ENCODE assay signal across 21 cellular contexts in the genomic region with DNA sequence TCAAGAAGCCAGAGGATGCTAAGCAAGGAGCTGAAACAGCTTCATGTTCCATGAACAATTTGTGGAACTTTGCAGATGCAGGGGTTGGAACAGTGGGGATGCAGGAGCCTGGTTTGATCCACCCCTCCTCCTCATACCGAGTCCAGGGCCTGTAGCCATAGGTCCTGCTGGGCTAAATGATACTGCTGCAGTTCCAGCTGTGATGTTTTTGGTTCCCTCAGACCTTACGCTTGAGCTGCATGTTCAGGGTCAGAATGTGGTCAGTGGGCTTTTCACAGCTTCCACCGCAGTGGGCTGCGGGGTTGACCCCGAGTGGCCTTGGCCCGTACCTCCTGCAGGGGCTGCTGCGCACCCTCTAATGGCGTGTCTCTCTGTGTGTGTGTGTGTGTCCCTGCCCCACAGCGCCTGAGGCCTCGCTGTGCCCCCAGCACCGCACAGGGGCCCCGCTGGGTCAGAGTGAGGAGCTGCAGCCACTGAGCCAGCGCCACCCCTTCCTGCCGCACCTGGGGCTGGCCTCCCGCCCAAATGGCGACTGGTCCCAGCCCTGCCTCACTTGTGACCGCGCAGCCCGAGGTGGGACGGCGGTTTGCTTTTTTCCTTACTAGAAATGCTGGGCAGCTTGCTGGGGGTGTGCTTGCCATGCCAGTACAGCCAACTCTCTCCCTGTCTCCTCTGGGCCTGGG. TPM values are rescaled to one million over a fixed set of nuclear protein-coding genes. Genes with fewer than 3 reads are reported as not detected.
DNase-seq lines count a peak whose midpoint lies in the region; ATAC-seq and TF ChIP-seq lines count a peak whose summit lies in the region.
"Had no signal": no experiment of that assay in that cellular context is flagged by ENCODE, and none has a peak within 500 bp of the region (broad histone marks: within the 10 kb centered on the region; RNA-seq: fewer than 3 reads in every experiment).

No MANE protein-coding gene starts in this region.

- H3K4me1 ChIP-seq in neural progenitor cell = peaks cover 25% of the 10 kb centered on the region

- H2AFZ ChIP-seq in neural progenitor cell (replicated peaks) = no peak overlapping the region
- H2AFZ ChIP-seq: PC-9 had no signal

- H3K27me3 Mint-ChIP-seq in neural progenitor cell (ENCODE audit: insufficient read depth, low read depth) = peaks cover 2% of the 10 kb centered on the region

- peaks cover 26% of the 10 kb centered on the region for H3K36me3 Mint-ChIP-seq in neural progenitor cell
- H3K36me3 Mint-ChIP-seq: immature natural killer cell had no signal

- H4K20me1 ChIP-seq in neural progenitor cell (ENCODE audit: low read depth) = peaks cover 74% of the 10 kb centered on the region

- ATAC-seq in SK-N-SH treated with all-trans-retinoic acid at 6 μM for 48 hours = no peak

- peaks cover 65% of the 10 kb centered on the region for H3K4me1 Mint-ChIP-seq in neural progenitor cell

- peaks cover 10% of the 10 kb centered on the region for H3F3A ChIP-seq in neural progenitor cell (ENCODE audit: low read depth)

- DNase-seq in H7 = peak; percentile 67
- no peak for DNase-seq in neural progenitor cell (ENCODE audit: low spot score)
- DNase-seq in activated CD4-positive, alpha-beta T cell treated with anti-CD3 and anti-CD28 coated beads for 1 hour = no peak
- DNase-seq in ecto neural progenitor cell (ENCODE audit: low spot score) = no peak
- DNase-seq: activated CD8-positive, alpha-beta memory T cell treated with anti-CD3 and anti-CD28 coated beads, Interleukin-2, amount 50 U/mL, for 48 hours; activated naive CD4-positive, alpha-beta T cell; AML-193; aorta; heart left ventricle; NCI-H1436 treated with DMSO at 0.1 percent for 48 hours; NCI-H2171; PC-9; small intestine; stimulated activated CD4-positive, alpha-beta T cell treated with anti-CD3 and anti-CD28 coated beads, Interleukin-4, amount 100 ng/mL, for 4 hours had no signal

- no peak overlapping the region for H3K4me2 ChIP-seq in neural progenitor cell
- H3K4me2 ChIP-seq: PC-9 had no signal

- no peaks in the 10 kb centered on the region for H3K9me3 ChIP-seq in neural progenitor cell (ENCODE audit: low read depth)
- H3K9me3 ChIP-seq: heart left ventricle, SJSA1 had no signal

- TF ChIP-seq CTCF in VCaP (conservative IDR thresholded peaks at IDR 0.05) = no peak
- no peak for TF ChIP-seq CTCF in neural progenitor cell (IDR thresholded peaks at IDR 0.05)

- peaks cover 38% of the 10 kb centered on the region for H3K79me2 ChIP-seq in neural progenitor cell (ENCODE audit: low read depth)

- peak overlapping the region; percentile 57 for H3K4me3 Mint-ChIP-seq in neural progenitor cell
- H3K4me3 Mint-ChIP-seq: activated CD4-positive, alpha-beta T cell treated with anti-CD3 and anti-CD28 coated beads for 36 hours had no signal

- no peak overlapping the region for H3K27ac Mint-ChIP-seq in neural progenitor cell
- H3K27ac Mint-ChIP-seq: activated CD4-positive, alpha-beta T cell treated with anti-CD3 and anti-CD28 coated beads for 36 hours had no signal

- H3K9me3 Mint-ChIP-seq in neural progenitor cell = no peaks in the 10 kb centered on the region
- H3K9me3 Mint-ChIP-seq: immature natural killer cell, naive B cell had no signal

- peak overlapping the region; percentile 32; the same call in 1 of the 2 replicates for H3K27ac ChIP-seq in VCaP
- H3K27ac ChIP-seq in cingulate gyrus (ENCODE audit: low read depth, low read length) = peak overlapping the region; percentile 70
- no peak overlapping the region for H3K27ac ChIP-seq in neural progenitor cell
- H3K27ac ChIP-seq: PC-9, SJSA1 had no signal

- H3K36me3 ChIP-seq in H7 (replicated peaks; ENCODE audit: control insufficient read depth, insufficient read depth, low read length) (peaks cover 2% of the 10 kb centered on the region), neural progenitor cell (no peaks in the 10 kb centered on the region)

- no peaks in the 10 kb centered on the region for H3K27me3 ChIP-seq in H7 (ENCODE audit: control insufficient read depth, insufficient read depth, low read length)
- H3K27me3 ChIP-seq in neural progenitor cell = no peaks in the 10 kb centered on the region
- H3K27me3 ChIP-seq: SJSA1 had no signal

- no peak overlapping the region for H3K4me3 ChIP-seq in H7 (ENCODE audit: insufficient read depth, low read depth, low read length)
- no peak overlapping the region for H3K4me3 ChIP-seq in neural progenitor cell
- H3K4me3 ChIP-seq: heart left ventricle, PC-9, SJSA1 had no signal

- peak overlapping the region; percentile 32 for H3K9ac ChIP-seq in neural progenitor cell

TF ChIP-seq in SK-N-SH treated with all-trans-retinoic acid at 6 μM for 48 hours, 23 proteins besides CTCF, POLR2A, EP300 and RAD21:
- TF ChIP-seq ZFP30 (CRISPR knock-in tag; IDR thresholded peaks at IDR 0.05) (no peak), TCF4 (CRISPR knock-in tag; IDR thresholded peaks at IDR 0.05; ENCODE audit: borderline replicate concordance) (no peak), PATZ1 (CRISPR knock-in tag; IDR thresholded peaks at IDR 0.05; ENCODE audit: borderline replicate concordance) (no peak), BACH2 (CRISPR knock-in tag; IDR thresholded peaks at IDR 0.05; ENCODE audit: borderline replicate concordance) (no peak), RARB (CRISPR knock-in tag; IDR thresholded peaks at IDR 0.05) (no peak), ZC3H10 (CRISPR knock-in tag; IDR thresholded peaks at IDR 0.05) (no peak)

RNA-seq across cellular contexts. Expression of gene EPN2, which starts 48.2 kb away (rescaled TPM):
- 23.7 and 30.3 TPM in 2 replicates for total RNA-seq in H7 (2014; rRNA removed; shearing (Covaris generic))
- 30.5 and 36.2 TPM in 2 replicates for total RNA-seq in neural progenitor cell (ENCODE audit: low replicate concordance)
